29 cellular contexts compared by ENCODE assay signal in the genomic region with DNA sequence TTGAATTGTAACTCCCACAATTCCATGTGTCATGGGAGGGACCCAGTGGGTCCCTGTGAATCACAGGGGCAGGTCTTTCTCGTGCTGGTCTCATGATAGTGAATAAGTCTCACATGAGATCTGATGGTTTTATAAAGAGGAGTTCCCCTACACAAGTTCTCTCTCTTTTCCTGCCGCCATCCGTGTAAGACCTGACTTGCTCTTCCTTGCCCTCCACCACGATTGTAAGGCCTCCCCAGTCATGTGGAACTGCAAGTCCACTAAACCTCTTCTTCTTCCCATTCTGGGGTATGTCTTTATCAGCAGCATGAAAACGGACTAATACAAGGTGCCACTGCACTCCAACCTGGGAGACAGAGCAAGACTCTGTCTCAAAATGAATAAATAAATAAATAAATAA.
"Had no signal": no experiment of that assay in that cellular context is flagged by ENCODE, and none has a peak within 500 bp of the region (broad histone marks: within the 10 kb centered on the region; RNA-seq: fewer than 3 reads in every experiment).

No MANE protein-coding gene starts in this region.

- H3K27ac ChIP-seq: foreskin keratinocyte, WERI-Rb-1 had no signal

- H3K4me1 ChIP-seq: foreskin keratinocyte had no signal

- H3K4me3 ChIP-seq: adrenal gland, body of pancreas had no signal

- FAIRE-seq: colon had no signal

- H3K9me3 ChIP-seq: adrenal gland, body of pancreas, esophagus muscularis mucosa, gastroesophageal sphincter had no signal

- H3K36me3 ChIP-seq: adrenal gland, esophagus muscularis mucosa, gastroesophageal sphincter, heart right ventricle, WERI-Rb-1 had no signal

- DNase-seq: activated B cell treated with CpG ODN at 0.5 μM for 24 hours; activated CD4-positive, alpha-beta T cell treated with anti-CD3 and anti-CD28 coated beads for 48 hours; activated CD4-positive, alpha-beta T cell treated with anti-CD3 and anti-CD28 coated beads, Interleukin-2, amount 50 U/mL, for 1 hour; activated CD4-positive, alpha-beta T cell treated with anti-CD3 and anti-CD28 coated beads, Interleukin-2, amount 50 U/mL, for 48 hours; activated CD8-positive, alpha-beta memory T cell treated with anti-CD3 and anti-CD28 coated beads for 24 hours; activated CD8-positive, alpha-beta T cell treated with anti-CD3 and anti-CD28 coated beads for 36 hours; activated gamma-delta T cell; activated naive CD4-positive, alpha-beta T cell; activated naive CD8-positive, alpha-beta T cell treated with anti-CD3 and anti-CD28 coated beads for 36 hours; activated naive CD8-positive, alpha-beta T cell treated with anti-CD3 and anti-CD28 coated beads, Interleukin-2, amount 50 U/mL, for 24 hours; activated T-cell treated with anti-CD3 and anti-CD28 coated beads, Interleukin-2, amount 50 U/mL, for 4 hours; adrenal gland; aorta; body of pancreas; cortex of kidney; dermis blood vessel endothelial cell; effector CD4-positive, alpha-beta T cell; effector memory CD8-positive, alpha-beta T cell; erythroblast; foreskin keratinocyte; heart right ventricle; T-cell; T-helper 9 cell; WERI-Rb-1 had no signal

- H3K27me3 ChIP-seq: adrenal gland, body of pancreas, esophagus muscularis mucosa, gastroesophageal sphincter, heart right ventricle had no signal

- ATAC-seq: activated CD4-positive, CD25-positive, alpha-beta regulatory T cell treated with anti-CD3 and anti-CD28 coated beads, Interleukin-2, amount 50 U/mL, for 24 hours; activated CD8-positive, alpha-beta T cell treated with anti-CD3 and anti-CD28 coated beads for 36 hours; activated naive CD8-positive, alpha-beta T cell treated with anti-CD3 and anti-CD28 coated beads, Interleukin-2, amount 50 U/mL, for 24 hours; activated T-helper 17 cell treated with anti-CD3 and anti-CD28 coated beads, Interleukin-2, amount 50 U/mL, for 72 hours; body of pancreas; effector memory CD8-positive, alpha-beta T cell; T-cell had no signal
